Comparison of ENCODE assay signal across 1 cellular context in the genomic region with DNA sequence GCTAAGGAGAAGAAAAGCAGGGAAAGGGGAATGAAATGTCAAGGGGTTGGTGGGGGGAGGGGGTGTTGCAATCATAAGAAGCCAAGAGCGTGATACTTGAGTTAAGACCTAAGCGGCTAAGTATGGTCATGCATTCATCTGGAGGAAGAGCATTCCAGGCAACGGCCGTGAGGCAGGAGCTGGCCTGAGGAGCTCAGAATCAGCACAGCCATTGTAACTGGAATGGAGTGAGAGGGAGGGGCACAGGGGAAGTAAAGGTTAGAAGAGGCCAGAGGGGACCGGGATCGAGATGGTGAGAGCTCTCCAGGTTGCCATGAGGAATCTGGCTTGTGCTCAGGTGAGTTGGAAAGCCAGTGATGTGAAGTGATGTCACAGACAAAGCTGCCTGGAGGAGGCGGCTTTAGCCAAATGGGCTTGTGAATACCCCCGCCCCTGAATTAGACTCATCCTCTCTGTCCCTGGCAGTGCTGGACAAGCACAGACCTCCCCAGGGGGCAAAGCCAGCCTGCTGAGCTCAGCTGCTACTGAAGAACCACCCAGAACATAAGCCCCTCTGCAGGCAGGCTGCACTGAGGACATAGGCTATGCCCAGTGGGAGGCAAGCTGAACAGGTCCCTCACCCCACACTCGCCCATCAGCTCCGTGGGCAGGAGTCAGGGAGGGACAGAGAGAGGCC.
TF ChIP-seq lines count a peak whose summit lies in the region.

No MANE protein-coding gene starts in this region.

TF ChIP-seq in neural cell, 6 proteins besides CTCF, POLR2A, EP300 and RAD21 (continued from another document):
- no peak for TF ChIP-seq REST (IDR thresholded peaks at IDR 0.05; ENCODE audit: borderline replicate concordance)
